9 cellular contexts compared by ENCODE assay signal in the genomic region with DNA sequence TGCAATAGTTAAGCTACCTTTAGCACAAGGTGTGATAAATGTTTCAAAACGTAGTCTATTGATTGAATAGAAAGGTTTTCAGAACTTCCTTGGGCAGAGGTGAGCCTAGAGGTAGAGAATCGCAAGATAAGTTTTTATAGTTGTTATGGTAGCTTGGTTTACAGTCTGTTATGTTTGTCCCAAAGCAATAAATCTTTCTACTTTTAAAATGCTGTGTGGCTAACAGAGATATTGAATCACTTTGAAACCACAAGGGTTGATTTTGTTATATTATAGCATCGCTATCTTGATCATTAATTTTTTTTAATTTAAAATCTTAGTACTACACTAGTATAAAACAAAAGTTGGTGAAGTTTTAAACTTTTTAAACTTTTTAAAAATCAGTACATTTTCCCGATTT.
"Had no signal": no experiment of that assay in that cellular context is flagged by ENCODE, and none has a peak within 500 bp of the region (broad histone marks: within the 10 kb centered on the region; RNA-seq: fewer than 3 reads in every experiment).

No MANE protein-coding gene starts in this region.

- H3K9ac ChIP-seq: KMS-11 had no signal

- H3K4me2 ChIP-seq: GM23338, KMS-11 had no signal

- FAIRE-seq: H1, H54, HTR-8/SVneo had no signal

- ATAC-seq: GM23338 had no signal

- H2AFZ ChIP-seq: GM23338 had no signal

- H3K4me3 ChIP-seq: GM23338 had no signal

- DNase-seq: H9, HCEC 1CT, IMR-90, KBM-7 had no signal

- H3K27ac ChIP-seq: KMS-11 had no signal
